ENCODE assay signal across 8 cellular contexts in the genomic region with DNA sequence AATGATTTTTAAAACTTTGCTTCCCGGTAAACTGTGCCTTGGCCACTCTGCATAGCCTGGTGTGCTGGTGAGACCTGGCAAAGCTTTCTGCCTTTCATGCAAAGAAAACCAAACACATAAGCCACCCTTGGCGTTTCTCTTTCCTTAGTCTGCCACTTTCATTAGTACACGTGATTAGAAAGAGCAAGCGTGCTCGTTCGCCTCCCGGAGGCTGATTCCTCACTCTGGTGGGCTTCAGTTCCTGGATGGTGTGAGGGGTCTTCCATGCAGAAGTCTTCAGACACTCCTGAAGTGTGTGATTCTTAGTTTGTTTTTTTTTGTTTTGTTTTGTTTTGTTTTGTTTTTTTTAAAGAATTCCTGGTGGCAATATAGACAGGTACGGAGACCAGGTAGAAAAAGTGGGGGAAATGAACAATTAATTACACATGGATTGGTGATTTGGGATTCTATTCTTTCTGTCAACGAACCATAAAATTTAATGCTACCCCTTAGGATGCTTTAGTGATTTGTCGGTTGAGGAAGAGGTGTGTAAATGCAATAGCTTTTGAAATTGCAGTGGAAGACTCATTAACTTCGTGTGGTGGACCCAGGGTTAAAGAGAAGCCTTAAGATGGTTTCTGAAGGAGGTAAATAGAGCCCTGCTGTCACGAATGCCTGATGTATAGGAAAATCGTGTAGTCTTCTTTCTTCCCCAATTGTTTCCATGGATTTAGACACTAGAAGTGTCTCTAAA. TPM values are rescaled to one million over a fixed set of nuclear protein-coding genes. Genes with fewer than 3 reads are reported as not detected.
DNase-seq lines count a peak whose midpoint lies in the region; ATAC-seq, FAIRE-seq and TF ChIP-seq lines count a peak whose summit lies in the region.

No MANE protein-coding gene starts in this region.

- H3K4me1 ChIP-seq in smooth muscle cell (ENCODE audit: low read depth) = peaks cover 35% of the 10 kb centered on the region

- CTCF ChIA-PET in Calu3 (lab: Charles Lee) = interaction anchor here (1.0 kb wide), 1 partner anchor 21 kb away, joined by 4 read pairs; no protein-coding TSS in a partner anchor
- CTCF ChIA-PET in activated CD4-positive, alpha-beta memory T cell treated with anti-CD3 and anti-CD28 coated beads for 36 hours (lab: Charles Lee) = interaction anchor here (1.2 to 3.1 kb wide), 4 partner anchors 8 to 41 kb away, joined by 3 to 14 read pairs (median 4); no protein-coding TSS in a partner anchor

- WGBS in smooth muscle cell (ENCODE audit: low lambda C conversion rate) = 28% methylated on average over 13 of the region's 13 CpGs

- H3K4me1 Mint-ChIP-seq in Calu3 (ENCODE audit: low read depth, unreplicated experiment) = peaks cover 46% of the 10 kb centered on the region
- H3K4me1 Mint-ChIP-seq in activated CD4-positive, alpha-beta memory T cell treated with anti-CD3 and anti-CD28 coated beads for 36 hours (ENCODE audit: low read depth) = peaks cover 52% of the 10 kb centered on the region

- intact Hi-C loops in Calu3 (cut with micrococcal nuclease; ENCODE audit: unreplicated experiment) = loop anchor here (2.0 to 5.0 kb wide), 3 partner anchors 16 to 98 kb away; no protein-coding TSS in a partner anchor
- intact Hi-C loops in activated CD4-positive, alpha-beta memory T cell treated with anti-CD3 and anti-CD28 coated beads for 36 hours (cut with micrococcal nuclease) = loop anchor here (1.0 to 5.0 kb wide), 3 partner anchors 8 to 908 kb away; a partner anchor contains a TSS

- H3K36me3 Mint-ChIP-seq in Calu3 (ENCODE audit: insufficient read depth, unreplicated experiment) = peaks cover 26% of the 10 kb centered on the region
- H3K36me3 Mint-ChIP-seq in activated CD4-positive, alpha-beta memory T cell treated with anti-CD3 and anti-CD28 coated beads for 36 hours = no peaks in the 10 kb centered on the region

- H3K27me3 ChIP-seq in HL-60 (ENCODE audit: insufficient read depth, poor library complexity, severe bottlenecking) (no peaks in the 10 kb centered on the region), smooth muscle cell (ENCODE audit: low read depth) (no peaks in the 10 kb centered on the region)

- H3K36me3 ChIP-seq in smooth muscle cell (ENCODE audit: low read depth) = no peaks in the 10 kb centered on the region

- peaks cover 63% of the 10 kb centered on the region for H4K20me1 ChIP-seq in smooth muscle cell (ENCODE audit: low read depth)

- H3K4me3 ChIP-seq in HL-60 (replicated peaks; ENCODE audit: insufficient read depth, low read length) (peak overlapping the region; percentile 70), smooth muscle cell (peak overlapping the region; percentile 70)

- FAIRE-seq in HTR-8/SVneo (lab: Jason Lieb, UNC) (no peak), RCC 7860 (lab: Jason Lieb, UNC) (no peak)

- POLR2A ChIA-PET in activated CD4-positive, alpha-beta memory T cell treated with anti-CD3 and anti-CD28 coated beads for 36 hours (lab: Charles Lee) = no interaction called here

- TF ChIP-seq CTCF in Calu3 (IDR thresholded peaks at IDR 0.05; ENCODE audit: unreplicated experiment) = no peak
- TF ChIP-seq CTCF in HL-60 (IDR thresholded peaks at IDR 0.05; ENCODE audit: insufficient read depth, low read length) = no peak
- no peak for TF ChIP-seq CTCF in smooth muscle cell (IDR thresholded peaks at IDR 0.05; ENCODE audit: borderline replicate concordance, insufficient read depth, poor library complexity, severe bottlenecking)

- DNase-seq in Calu3 (no peak), HL-60 (ENCODE audit: low read depth in 1 of 2, low spot score in 1 of 2) (peak in 1 of 2 experiments; percentile 15), glomerular visceral epithelial cell (ENCODE audit: extremely low spot score) (peak; percentile 37), smooth muscle cell (lab: John Stamatoyannopoulos, UW; ENCODE audit: unreplicated experiment) (no peak), HTR-8/SVneo (ENCODE audit: insufficient read length, low spot score) (no peak), RCC 7860 (ENCODE audit: low spot score) (no peak)
- no peak for DNase-seq in activated CD4-positive, alpha-beta memory T cell treated with anti-CD3 and anti-CD28 coated beads for 36 hours

- H3K9me3 Mint-ChIP-seq in Calu3 (ENCODE audit: low read depth, unreplicated experiment) = peaks cover 2% of the 10 kb centered on the region
- H3K9me3 Mint-ChIP-seq in activated CD4-positive, alpha-beta memory T cell treated with anti-CD3 and anti-CD28 coated beads for 36 hours = no peaks in the 10 kb centered on the region

- peaks cover 18% of the 10 kb centered on the region for H3F3A ChIP-seq in smooth muscle cell (ENCODE audit: low read depth)

- no peak for ATAC-seq in GM18517 (IDR thresholded peaks at IDR 0.05; ENCODE audit: unreplicated experiment)

- H3K4me2 ChIP-seq in smooth muscle cell = peak overlapping the region; percentile 96

- H3K4me3 Mint-ChIP-seq in Calu3 (ENCODE audit: low read depth, unreplicated experiment) = peak overlapping the region; percentile 99
- H3K4me3 Mint-ChIP-seq in activated CD4-positive, alpha-beta memory T cell treated with anti-CD3 and anti-CD28 coated beads for 36 hours = peak overlapping the region; percentile 86

- H3K9me3 ChIP-seq in smooth muscle cell (replicated peaks; ENCODE audit: low read depth) = no peaks in the 10 kb centered on the region

- peak overlapping the region; percentile 52 for H3K27ac Mint-ChIP-seq in Calu3 (ENCODE audit: unreplicated experiment)
- H3K27ac Mint-ChIP-seq in activated CD4-positive, alpha-beta memory T cell treated with anti-CD3 and anti-CD28 coated beads for 36 hours = peak overlapping the region; percentile 81

- peak overlapping the region; percentile 81 for H3K9ac ChIP-seq in smooth muscle cell (ENCODE audit: low read depth)

- no peaks in the 10 kb centered on the region for H3K27me3 Mint-ChIP-seq in Calu3 (ENCODE audit: unreplicated experiment)
- no peaks in the 10 kb centered on the region for H3K27me3 Mint-ChIP-seq in activated CD4-positive, alpha-beta memory T cell treated with anti-CD3 and anti-CD28 coated beads for 36 hours

- H3K27ac ChIP-seq in HL-60 (replicated peaks) = no peak overlapping the region; the same call in 1 of the 2 replicates
- peak overlapping the region; percentile 65 for H3K27ac ChIP-seq in smooth muscle cell (ENCODE audit: low read depth)

- BruUV-seq in Calu3 (replicated peaks; lab: Mats Ljungman, UMichigan) = no TSS peak

- H2AFZ ChIP-seq in smooth muscle cell (ENCODE audit: low read depth) = no peak overlapping the region

- peaks cover 65% of the 10 kb centered on the region for H3K79me2 ChIP-seq in smooth muscle cell (ENCODE audit: low read depth)

RNA-seq across cellular contexts. Expression of a gene that starts 2.1 kb away (rescaled TPM):
- total RNA-seq in Calu3 (2022) (136 and 141 TPM in 2 replicates), smooth muscle cell (76.4 and 91.0 TPM in 2 replicates)
- 10 to 100 TPM; 49.5 to 51.0 TPM for total RNA-seq in activated CD4-positive, alpha-beta memory T cell treated with anti-CD3 and anti-CD28 coated beads for 36 hours
- polyA plus RNA-seq in smooth muscle cell = 152 and 162 TPM in 2 replicates
